In the genomic region with DNA sequence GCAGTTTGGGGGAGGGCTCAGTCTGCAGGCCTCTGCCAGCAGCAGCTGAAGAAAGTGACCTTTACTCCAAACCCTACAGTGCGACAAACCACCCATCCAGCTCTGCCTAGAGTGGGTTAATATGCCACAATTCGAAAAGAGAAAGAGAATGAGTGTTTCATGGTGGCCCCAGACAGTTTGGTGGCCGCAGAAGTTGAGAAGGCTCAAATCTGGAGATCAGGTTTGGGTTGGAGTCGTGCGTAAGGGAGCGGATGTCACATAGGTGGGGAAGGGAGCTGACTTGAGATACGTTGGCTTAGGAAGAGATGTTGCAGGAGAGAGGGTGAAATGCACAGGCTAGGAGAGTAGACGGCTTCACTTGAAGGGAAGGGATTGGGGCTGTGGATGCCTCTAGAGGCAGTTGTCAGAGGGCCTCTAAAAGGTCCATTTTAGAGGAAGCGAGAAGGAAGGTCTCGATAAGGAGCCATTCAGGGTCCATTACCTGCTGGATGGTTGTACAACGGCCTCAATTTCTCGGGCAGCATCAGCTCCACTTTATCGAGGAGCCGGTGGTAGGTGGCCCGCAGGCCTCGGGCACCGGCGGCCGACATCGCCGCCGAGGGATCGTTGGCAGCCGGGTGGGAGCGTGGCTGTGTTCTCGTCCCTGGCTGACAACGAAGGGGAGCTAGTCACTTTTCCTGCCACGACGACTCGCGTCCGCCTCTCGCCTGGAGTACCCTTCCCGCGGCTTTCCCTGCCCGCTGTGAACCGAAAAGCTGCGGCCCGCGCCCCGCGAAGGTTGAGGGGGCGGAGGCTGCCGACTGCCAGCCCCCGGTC, we compare ENCODE assay signal across 8 cellular contexts. TPM values are rescaled to one million over a fixed set of nuclear protein-coding genes. Genes with fewer than 3 reads are reported as not detected.
A peak's percentile ranks its signal among the peaks of the same experiment; 100 is the strongest.
DNase-seq lines count a peak whose midpoint lies in the region; TF ChIP-seq lines count a peak whose summit lies in the region.

No MANE protein-coding gene starts in this region.

- H3K9ac ChIP-seq in mammary epithelial cell (ENCODE audit: insufficient read depth, low read length), result peak overlapping the region; percentile 94

- TF ChIP-seq CTCF in HEK293 (tag by site-specific recombination; IDR thresholded peaks at IDR 0.05) (peak; percentile 69; the same call in 1 of the 2 replicates), mammary epithelial cell (conservative IDR thresholded peaks at IDR 0.05 in 1 of 2, IDR thresholded peaks at IDR 0.05 in 1 of 2; ENCODE audit: extremely low read depth in 1 of 2, insufficient read depth in 1 of 2, low read depth in 1 of 2, low read length in 2 of 2) (no peak)

- BruUV-seq in mammary epithelial cell (replicated peaks; lab: Mats Ljungman, UMichigan), result TSS peak; percentile 43

- peak overlapping the region; percentile 82 for H2AFZ ChIP-seq in mammary epithelial cell (ENCODE audit: low read depth, low read length)

- H3K4me1 ChIP-seq in HEK293 (ENCODE audit: control insufficient read depth, insufficient read depth, low read length) (no peaks in the 10 kb centered on the region; the same call in 1 of the 2 replicates), mammary epithelial cell (ENCODE audit: insufficient read depth, low read length) (no peaks in the 10 kb centered on the region)

- H4K20me1 ChIP-seq in mammary epithelial cell (ENCODE audit: insufficient read depth, low read length), result no peaks in the 10 kb centered on the region

- H3K36me3 Mint-ChIP-seq in T-helper 1 cell treated with Interleukin-12 subunit alpha and Interleukin-12 subunit beta and Interleukin-4 antibody, amounts not matched to agents 30 μg/mL and 1 μg/mL, for 36 hours (ENCODE audit: low read depth), result peaks cover 4% of the 10 kb centered on the region

- dilution Hi-C loops in mammary epithelial cell (cut with HindIII; ENCODE audit: low sequenced_read_pairs), result no loop called here

- peaks cover 27% of the 10 kb centered on the region for H3K4me1 Mint-ChIP-seq in T-helper 1 cell treated with Interleukin-12 subunit alpha and Interleukin-12 subunit beta and Interleukin-4 antibody, amounts not matched to agents 30 μg/mL and 1 μg/mL, for 36 hours (ENCODE audit: low read depth)

- POLR2A ChIA-PET in HEK293 (lab: Yijun Ruan, JAX), result interaction anchor here (0.7 to 3.4 kb wide), 19 partner anchors 8 to 335 kb away, joined by 3 to 37 read pairs (median 4); partner anchors contain the start of gene ADCY10

- H3K4me3 Mint-ChIP-seq in T-helper 1 cell treated with Interleukin-12 subunit alpha and Interleukin-12 subunit beta and Interleukin-4 antibody, amounts not matched to agents 30 μg/mL and 1 μg/mL, for 36 hours, result peak overlapping the region; percentile 96

- H3K27ac ChIP-seq in HEK293 (ENCODE audit: extremely low read depth, low read depth, low read length) (peak overlapping the region; percentile 88), mammary epithelial cell (ENCODE audit: insufficient read depth, low read depth, low read length) (peak overlapping the region; percentile 91)

- H3K79me2 ChIP-seq in mammary epithelial cell (ENCODE audit: insufficient read depth, low read length), result peaks cover 85% of the 10 kb centered on the region

- WGBS in mammary epithelial cell (ENCODE audit: low coverage, missing lambda C conversion rate), result 3% methylated on average over 26 of the region's 45 CpGs

- H3K36me3 ChIP-seq in HEK293 (ENCODE audit: control insufficient read depth in 2 of 2, insufficient read depth in 1 of 2, low read length in 2 of 2), result no peaks in the 10 kb centered on the region
- peaks cover 8% of the 10 kb centered on the region for H3K36me3 ChIP-seq in MG63
- H3K36me3 ChIP-seq in mammary epithelial cell (ENCODE audit: insufficient read depth, low read length), result no peaks in the 10 kb centered on the region

- CTCF ChIA-PET in HEK293 (lab: Yijun Ruan, JAX) (interaction anchor here (0.9 to 4.4 kb wide), 3 partner anchors 143 to 150 kb away, joined by 3 to 25 read pairs (median 4); no protein-coding TSS in a partner anchor), mammary epithelial cell (lab: Charles Lee; ENCODE audit: low non-redundant PET) (no interaction called here)

- H3K9me3 Mint-ChIP-seq in T-helper 1 cell treated with Interleukin-12 subunit alpha and Interleukin-12 subunit beta and Interleukin-4 antibody, amounts not matched to agents 30 μg/mL and 1 μg/mL, for 36 hours, result no peaks in the 10 kb centered on the region

- in situ Hi-C loops in mammary epithelial cell (cut with MboI; ENCODE audit: low sequenced_read_pairs in 2 of 2), result loop anchor here in 1 of 2 donors (25.0 kb wide), 1 partner anchor 223 kb away; the partner anchor contains the start of gene MPZL1

- peak overlapping the region; percentile 77 for H3K4me2 ChIP-seq in mammary epithelial cell (ENCODE audit: insufficient read depth, low read depth, low read length)

- H3K27ac Mint-ChIP-seq in T-helper 1 cell treated with Interleukin-12 subunit alpha and Interleukin-12 subunit beta and Interleukin-4 antibody, amounts not matched to agents 30 μg/mL and 1 μg/mL, for 36 hours, result peak overlapping the region; percentile 98

- H3K9me3 ChIP-seq in HEK293 (ENCODE audit: control insufficient read depth, insufficient read depth, low read depth, low read length) (no peaks in the 10 kb centered on the region), MG63 (no peaks in the 10 kb centered on the region), mammary epithelial cell (replicated peaks; ENCODE audit: insufficient read depth, low read length) (no peaks in the 10 kb centered on the region)

- H3K27me3 Mint-ChIP-seq in T-helper 1 cell treated with Interleukin-12 subunit alpha and Interleukin-12 subunit beta and Interleukin-4 antibody, amounts not matched to agents 30 μg/mL and 1 μg/mL, for 36 hours (ENCODE audit: low read depth), result no peaks in the 10 kb centered on the region

- H3K4me3 ChIP-seq in HEK293 (ENCODE audit: low read depth, low read length), result peak overlapping the region; percentile 68
- peak overlapping the region; percentile 69 for H3K4me3 ChIP-seq in MG63
- peak overlapping the region; percentile 43 to 94 (median 93) for H3K4me3 ChIP-seq in mammary epithelial cell (replicated peaks in 1 of 3; ENCODE audit: insufficient read depth in 1 of 3, low read depth in 2 of 3, low read length in 3 of 3)

- peak; percentile 64 for DNase-seq in NCI-H2107 treated with DMSO at 0.1 percent for 48 hours (lab: John Stamatoyannopoulos, UW; ENCODE audit: unreplicated experiment)
- DNase-seq in NCI-H2107 (lab: John Stamatoyannopoulos, UW), result no peak
- DNase-seq in MG63, result peak; percentile 50
- DNase-seq in mammary epithelial cell, result peak; percentile 53
- peak; percentile 47 for DNase-seq in kidney glomerular epithelial cell (lab: John Stamatoyannopoulos, UW)
- peak; percentile 40 for DNase-seq in stimulated activated CD4-positive, alpha-beta T cell treated with anti-CD3 and anti-CD28 coated beads, Interleukin-1b, Interleukin-23, amount 100 ng/mL, for 48 hours

- intact Hi-C loops in mammary epithelial cell (cut with micrococcal nuclease), result loop anchor here (1.0 to 10.0 kb wide), 7 partner anchors 113 to 292 kb away; partner anchors contain the start of genes MPZL1, SFT2D2 and TIPRL

- H3K27me3 ChIP-seq in MG63 (no peaks in the 10 kb centered on the region), mammary epithelial cell (ENCODE audit: insufficient read depth, low read length) (no peaks in the 10 kb centered on the region)

TF ChIP-seq in HEK293, 187 proteins besides CTCF, POLR2A, EP300 and RAD21 (continues in another document):
- TF ChIP-seq KLF17 (tag by site-specific recombination; IDR thresholded peaks at IDR 0.05) (0 out of 2 replicates have a peak, but pooled peaks have one; percentile 16), YY2 (tag by site-specific recombination; IDR thresholded peaks at IDR 0.05) (no peak), ZEB2 (tag by site-specific recombination; IDR thresholded peaks at IDR 0.05) (peak; percentile 94; the same call in 1 of the 2 replicates), ZNF146 (tag by site-specific recombination; IDR thresholded peaks at IDR 0.05) (0 out of 2 replicates have a peak, but pooled peaks have one; percentile 14), IKZF3 (tag by site-specific recombination; IDR thresholded peaks at IDR 0.05) (peak; percentile 84)

RNA-seq across cellular contexts. Expression of gene DCAF6, which starts 1.0 kb away (rescaled TPM):
- 70.1 and 99.3 TPM in 2 replicates for total RNA-seq in MG63 (2014; rRNA removed; shearing (Covaris generic); ENCODE audit: low replicate concordance)
- total RNA-seq in mammary epithelial cell, result 10 to 100 TPM; 53.1 to 76.7 TPM
- 68.7 TPM for polyA plus RNA-seq in mammary epithelial cell
- 97.7 TPM for polyA minus RNA-seq in mammary epithelial cell

RNA-seq across cellular contexts. Expression of gene MPC2, which starts 1.4 kb away (rescaled TPM):
- 165 and 172 TPM in 2 replicates for total RNA-seq in MG63 (2014; rRNA removed; shearing (Covaris generic); ENCODE audit: low replicate concordance)
- total RNA-seq in mammary epithelial cell, result 10 to 100 TPM; 35.2 to 54.9 TPM
- polyA plus RNA-seq in mammary epithelial cell, result 27.3 TPM
- polyA minus RNA-seq in mammary epithelial cell, result 13.5 TPM

RNA-seq across cellular contexts. Expression of gene ADCY10, which starts 21.5 kb away (rescaled TPM):
- total RNA-seq in MG63 (2014; rRNA removed; shearing (Covaris generic); ENCODE audit: low replicate concordance), result 0.13 TPM in 1 of 2 replicates, not detected in the other
- total RNA-seq in mammary epithelial cell, result under 1 TPM; 0.05 to 0.17 TPM
- polyA plus RNA-seq in mammary epithelial cell, result 0.02 TPM
- polyA minus RNA-seq in mammary epithelial cell, result not detected
